ENCODE assay signal across 8 cellular contexts in genomic region chr4:73257242-73257994, GRCh38. TPM values are rescaled to one million over a fixed set of nuclear protein-coding genes. Genes with fewer than 3 reads are reported as not detected.
A peak's percentile ranks its signal among the peaks of the same experiment; 100 is the strongest.
DNase-seq lines count a peak whose midpoint lies in the region; ATAC-seq and TF ChIP-seq lines count a peak whose summit lies in the region.

No MANE protein-coding gene starts in this region.

- no peaks in the 10 kb centered on the region for H3K9me3 Mint-ChIP-seq in neural progenitor cell

- H3K27ac Mint-ChIP-seq in neural progenitor cell: peak overlapping the region; percentile 100

- H3K36me3 Mint-ChIP-seq in neural progenitor cell: peaks cover 19% of the 10 kb centered on the region

- DNase-seq in Kasumi-1 (lab: John Stamatoyannopoulos, UW): peak; percentile 88 to 95
- DNase-seq in RPMI7951 (ENCODE audit: low read depth): peak; percentile 77
- DNase-seq in activated effector memory CD4-positive, alpha-beta T cell treated with anti-CD3 and anti-CD28 coated beads, Interleukin-2, amount 50 U/mL, for 16 hours: peak; percentile 84
- peak; percentile 56 to 72 for DNase-seq in foreskin keratinocyte
- peak; percentile 65 for DNase-seq in neural progenitor cell (ENCODE audit: low spot score)
- DNase-seq in stromal cell of bone marrow (ENCODE audit: low read depth): peak; percentile 79

- peaks cover 53% of the 10 kb centered on the region for H4K20me1 ChIP-seq in BLaER1
- H4K20me1 ChIP-seq in neural progenitor cell (ENCODE audit: low read depth): peaks cover 50% of the 10 kb centered on the region

- peak; percentile 89 for TF ChIP-seq CTCF in foreskin keratinocyte (conservative IDR thresholded peaks at IDR 0.05)
- peak; percentile 66 for TF ChIP-seq CTCF in neural progenitor cell (IDR thresholded peaks at IDR 0.05)

- no peak overlapping the region for H2AFZ ChIP-seq in neural progenitor cell (replicated peaks)

- ATAC-seq in GM21367 (IDR thresholded peaks at IDR 0.05; ENCODE audit: unreplicated experiment) (peak; percentile 30), foreskin keratinocyte (peak; percentile 45)

- no peaks in the 10 kb centered on the region for H3K9me3 ChIP-seq in BLaER1
- H3K9me3 ChIP-seq in neural progenitor cell (ENCODE audit: low read depth): no peaks in the 10 kb centered on the region

- H3K4me2 ChIP-seq in BLaER1 (peak overlapping the region; percentile 83), neural progenitor cell (peak overlapping the region; percentile 98)

- H3K27me3 ChIP-seq in BLaER1: no peaks in the 10 kb centered on the region
- H3K27me3 ChIP-seq in foreskin keratinocyte: no peaks in the 10 kb centered on the region
- no peaks in the 10 kb centered on the region for H3K27me3 ChIP-seq in neural progenitor cell

- H3K4me3 Mint-ChIP-seq in neural progenitor cell: peak overlapping the region; percentile 100

- peak overlapping the region; percentile 97 for H3K27ac ChIP-seq in BLaER1
- H3K27ac ChIP-seq in foreskin keratinocyte: peak overlapping the region; percentile 93
- H3K27ac ChIP-seq in neural progenitor cell: peak overlapping the region; percentile 97

- H3K27me3 Mint-ChIP-seq in neural progenitor cell (ENCODE audit: insufficient read depth, low read depth): peaks cover 4% of the 10 kb centered on the region

- H3K9ac ChIP-seq in BLaER1: peak overlapping the region; percentile 98
- peak overlapping the region; percentile 90 for H3K9ac ChIP-seq in neural progenitor cell

- H3K36me3 ChIP-seq in BLaER1 (peaks cover 16% of the 10 kb centered on the region), neural progenitor cell (no peaks in the 10 kb centered on the region)

- H3F3A ChIP-seq in neural progenitor cell (ENCODE audit: low read depth): peaks cover 13% of the 10 kb centered on the region

- peaks cover 20% of the 10 kb centered on the region for H3K4me1 Mint-ChIP-seq in neural progenitor cell

- H3K4me3 ChIP-seq in BLaER1: peak overlapping the region; percentile 79
- peak overlapping the region; percentile 89 for H3K4me3 ChIP-seq in neural progenitor cell

- H3K79me2 ChIP-seq in neural progenitor cell (ENCODE audit: low read depth): peaks cover 94% of the 10 kb centered on the region

- H3K4me1 ChIP-seq in BLaER1 (peaks cover 51% of the 10 kb centered on the region), foreskin keratinocyte (peaks cover 12% of the 10 kb centered on the region), neural progenitor cell (peaks cover 23% of the 10 kb centered on the region)

RNA-seq across cellular contexts. Expression of gene ANKRD17, which starts 1.2 kb away (rescaled TPM):
- total RNA-seq in RPMI7951 (2014; rRNA removed; shearing (Covaris generic)): 24.1 and 25.4 TPM in 2 replicates
- total RNA-seq in foreskin keratinocyte (45.5 and 49.9 TPM in 2 replicates), neural progenitor cell (ENCODE audit: low replicate concordance) (61.9 and 67.3 TPM in 2 replicates)
- 9.0 and 12.1 TPM in 2 replicates for polyA plus RNA-seq in foreskin keratinocyte

Comparison
In these comparisons a context has a peak if more than half of its experiments do, and no peak if none do; other contexts are left out.
1. Peak in every context shown above with its lines: DNase-seq, ATAC-seq, H3K4me3 ChIP-seq and H3K27ac ChIP-seq.